ENCODE assay signal across 32 cellular contexts in genomic region chr6:168280020-168280898, GRCh38. TPM values are rescaled to one million over a fixed set of nuclear protein-coding genes. Genes with fewer than 3 reads are reported as not detected.
DNase-seq lines count a peak whose midpoint lies in the region; ATAC-seq and TF ChIP-seq lines count a peak whose summit lies in the region.
"Had no signal": no experiment of that assay in that cellular context is flagged by ENCODE, and none has a peak within 500 bp of the region (broad histone marks: within the 10 kb centered on the region; RNA-seq: fewer than 3 reads in every experiment).

No MANE protein-coding gene starts in this region.

- no peaks in the 10 kb centered on the region for H3K27me3 ChIP-seq in upper lobe of right lung

- no peaks in the 10 kb centered on the region for H3K9me3 Mint-ChIP-seq in chondrocyte (ENCODE audit: low read depth)

- H3K4me3 ChIP-seq in upper lobe of right lung: no peak overlapping the region
- H3K4me3 ChIP-seq: A549, GM23248, HAP-1, SJCRH30 had no signal

- TF ChIP-seq CTCF in upper lobe of right lung (IDR thresholded peaks at IDR 0.05) (no peak), chondrocyte (IDR thresholded peaks at IDR 0.05) (no peak)

- peaks cover 6% of the 10 kb centered on the region for H3K4me1 Mint-ChIP-seq in chondrocyte (ENCODE audit: low read depth)
- H3K4me1 Mint-ChIP-seq: CD14-positive monocyte; CD8-positive, alpha-beta memory T cell had no signal

- peaks cover 47% of the 10 kb centered on the region for H3K27me3 Mint-ChIP-seq in chondrocyte (ENCODE audit: low read depth)

- intact Hi-C loops in upper lobe of right lung (cut with DNase I): no loop called here

- no peaks in the 10 kb centered on the region for H3K4me1 ChIP-seq in upper lobe of right lung
- H3K4me1 ChIP-seq: HAP-1, SJCRH30 had no signal

- H3K27ac ChIP-seq in upper lobe of right lung: no peak overlapping the region
- H3K27ac ChIP-seq: A549, GM23248, SJCRH30 had no signal

- peak; percentile 38 for ATAC-seq in upper lobe of right lung
- no peak for ATAC-seq in GM19328 (IDR thresholded peaks at IDR 0.05; ENCODE audit: unreplicated experiment)
- ATAC-seq: A549, PC-3, SK-N-SH treated with all-trans-retinoic acid at 6 μM for 48 hours had no signal

- DNase-seq in COLO829 (ENCODE audit: low spot score) (peak; percentile 4), foreskin melanocyte (peak; percentile 52), mesenteric fat pad (ENCODE audit: low spot score) (peak; percentile 35), upper lobe of right lung (no peak), NCI-H1105 treated with DMSO at 0.1 percent for 48 hours (lab: John Stamatoyannopoulos, UW) (no peak), chondrocyte (ENCODE audit: low spot score) (no peak)
- DNase-seq: AML-193; CD8-positive, alpha-beta memory T cell; DMS153; DND-41; GM23248; HFFc6; KBM-7; MV-4-11; NCI-H1105; NCI-H146; NCI-H1930; NCI-H2107; NCI-H446 treated with DMSO at 0.1 percent for 48 hours; NCI-H526; NCI-H82; NK-92 treated with Interleukin-12 subunit alpha and Interleukin-12 subunit beta, amount 100 ng/mL, for 24 hours; PC-3; SJCRH30 had no signal

- H3K36me3 Mint-ChIP-seq in chondrocyte (ENCODE audit: low read depth): no peaks in the 10 kb centered on the region
- H3K36me3 Mint-ChIP-seq: CD14-positive monocyte; CD8-positive, alpha-beta memory T cell had no signal

- no peaks in the 10 kb centered on the region for H3K36me3 ChIP-seq in upper lobe of right lung
- H3K36me3 ChIP-seq: HAP-1, SJCRH30 had no signal

- no peak overlapping the region for H3K27ac Mint-ChIP-seq in chondrocyte (ENCODE audit: unreplicated experiment)
- H3K27ac Mint-ChIP-seq: CD8-positive, alpha-beta memory T cell; HFFc6 had no signal

- H3K4me3 Mint-ChIP-seq in chondrocyte (ENCODE audit: unreplicated experiment): no peak overlapping the region
- H3K4me3 Mint-ChIP-seq: CD8-positive, alpha-beta memory T cell; HFFc6 had no signal

- H3K9me3 ChIP-seq in upper lobe of right lung: no peaks in the 10 kb centered on the region
- H3K9me3 ChIP-seq: A549, HAP-1, SJCRH30 had no signal

RNA-seq across cellular contexts. Expression of gene DACT2, which starts 39.3 kb away (rescaled TPM):
- 0.48 TPM for total RNA-seq in mesenteric fat pad
- total RNA-seq in upper lobe of right lung: 2.5 TPM
- 1.4 to 4.6 TPM (median 4.5 TPM) in 3 replicates for total RNA-seq in chondrocyte
- total RNA-seq: Calu3; CD8-positive, alpha-beta memory T cell; GM23248; HFFc6; LHCN-M2; MCF 10A; PC-3; SJCRH30 had no signal

Comparison
In these comparisons a context has a peak if more than half of its experiments do, and no peak if none do; other contexts are left out.
1. DNase-seq: peak in COLO829 (single experiment), foreskin melanocyte (single experiment) and mesenteric fat pad (single experiment); none in upper lobe of right lung (single experiment), NCI-H1105 treated with DMSO at 0.1 percent for 48 hours (single experiment) and chondrocyte (single experiment).